8 cellular contexts compared by ENCODE assay signal in genomic region chr3:134487406-134487805, GRCh38. TPM values are rescaled to one million over a fixed set of nuclear protein-coding genes. Genes with fewer than 3 reads are reported as not detected.
A peak's percentile ranks its signal among the peaks of the same experiment; 100 is the strongest.
DNase-seq lines count a peak whose midpoint lies in the region; ATAC-seq lines count a peak whose summit lies in the region.

No MANE protein-coding gene starts in this region.

- peaks cover 0 to 21% (median 10%) of the 10 kb centered on the region in 5 donors for H3K36me3 Mint-ChIP-seq in naive thymus-derived CD4-positive, alpha-beta T cell

- CTCF ChIA-PET in naive thymus-derived CD4-positive, alpha-beta T cell (lab: Charles Lee): interaction anchor here (0.7 to 1.2 kb wide), 4 partner anchors 10 to 276 kb away, joined by 3 to 4 read pairs (median 4); no protein-coding TSS in a partner anchor

- no peaks in the 10 kb centered on the region for H3K9me3 ChIP-seq in adipocyte (ENCODE audit: control insufficient read depth, low read length)
- no peaks in the 10 kb centered on the region for H3K9me3 ChIP-seq in naive thymus-derived CD4-positive, alpha-beta T cell (ENCODE audit: control insufficient read depth in 2 of 3, low read length in 3 of 3)

- no peak for ATAC-seq in naive thymus-derived CD4-positive, alpha-beta T cell

- H3K4me1 ChIP-seq in adipocyte (ENCODE audit: control insufficient read depth, insufficient read depth, low read length): peaks cover 37% of the 10 kb centered on the region
- peaks cover 20 to 23% of the 10 kb centered on the region in 2 donors for H3K4me1 ChIP-seq in naive thymus-derived CD4-positive, alpha-beta T cell (ENCODE audit: control insufficient read depth in 2 of 2, insufficient read depth in 2 of 2, low read length in 2 of 2)

- POLR2A ChIA-PET in naive thymus-derived CD4-positive, alpha-beta T cell (lab: Charles Lee): interaction anchor here (1.6 kb wide), 1 partner anchor 237 kb away, joined by 6 read pairs; the partner anchor contains the start of gene RYK

- peaks cover 34 to 81% (median 75%) of the 10 kb centered on the region in 7 donors for H3K4me1 Mint-ChIP-seq in naive thymus-derived CD4-positive, alpha-beta T cell

- H3K27ac ChIP-seq in naive thymus-derived CD4-positive, alpha-beta T cell (ENCODE audit: low read depth, low read length): peak overlapping the region; percentile 87

- H3K4me3 ChIP-seq in adipocyte (ENCODE audit: low read length): peak overlapping the region; percentile 99
- no peak overlapping the region for H3K4me3 ChIP-seq in naive thymus-derived CD4-positive, alpha-beta T cell (ENCODE audit: low read length)

- peak overlapping the region; percentile 74 to 100 (median 96) for H3K27ac Mint-ChIP-seq in naive thymus-derived CD4-positive, alpha-beta T cell

- intact Hi-C loops in naive thymus-derived CD4-positive, alpha-beta T cell (cut with micrococcal nuclease): loop anchor here (2.0 to 10.0 kb wide), 7 partner anchors 275 to 1763 kb away; partner anchors contain the start of genes PCCB (in 1 of the 2) and PPP2R3A (in 1 of the 2)

- peak overlapping the region; percentile 100 for H3K9ac ChIP-seq in adipocyte (ENCODE audit: low read length)

- H3K27me3 Mint-ChIP-seq in naive thymus-derived CD4-positive, alpha-beta T cell: no peaks in the 10 kb centered on the region

- peak overlapping the region; percentile 68 to 100 (median 98) for H3K4me3 Mint-ChIP-seq in naive thymus-derived CD4-positive, alpha-beta T cell

- no peaks in the 10 kb centered on the region for H3K27me3 ChIP-seq in adipocyte (replicated peaks; ENCODE audit: control insufficient read depth, insufficient read depth, low read length)
- H3K27me3 ChIP-seq in naive thymus-derived CD4-positive, alpha-beta T cell (ENCODE audit: control insufficient read depth in 2 of 2, insufficient read depth in 2 of 2, low read length in 2 of 2): no peaks in the 10 kb centered on the region

- DNase-seq in DMS 273 (lab: John Stamatoyannopoulos, UW; ENCODE audit: unreplicated experiment) (peak; percentile 53), DMS 273 treated with DMSO at 0.1 percent for 48 hours (lab: John Stamatoyannopoulos, UW) (no peak), KG1 (lab: John Stamatoyannopoulos, UW) (peak; percentile 30), adipocyte (ENCODE audit: low read depth) (no peak), inferior parietal cortex (ENCODE audit: extremely low spot score) (no peak), DMS79 treated with DMSO at 0.1 percent for 48 hours (lab: John Stamatoyannopoulos, UW) (no peak), HK-2 (ENCODE audit: unreplicated experiment) (no peak)
- peak in 1 of 9 donors; percentile 5 for DNase-seq in naive thymus-derived CD4-positive, alpha-beta T cell

- peaks cover 3% of the 10 kb centered on the region for H3K36me3 ChIP-seq in adipocyte (ENCODE audit: control insufficient read depth, insufficient read depth, low read length, severe bottlenecking)
- H3K36me3 ChIP-seq in naive thymus-derived CD4-positive, alpha-beta T cell (ENCODE audit: control insufficient read depth in 2 of 3, insufficient read depth in 3 of 3, low read length in 3 of 3): peaks cover 0 to 13% (median 3%) of the 10 kb centered on the region in 3 experiments

- peaks cover 0 to 4% (median 0%) of the 10 kb centered on the region in 11 donors for H3K9me3 Mint-ChIP-seq in naive thymus-derived CD4-positive, alpha-beta T cell

RNA-seq across cellular contexts. Expression of gene CEP63, which starts 1.5 kb away (rescaled TPM):
- total RNA-seq in naive thymus-derived CD4-positive, alpha-beta T cell: 10 to 100 TPM; 21.1 to 42.3 (median 26.4) TPM
- polyA plus RNA-seq in naive thymus-derived CD4-positive, alpha-beta T cell: 10 to 100 TPM; 25.2 to 56.3 TPM

RNA-seq across cellular contexts. Expression of gene ANAPC13, which starts 1.6 kb away (rescaled TPM):
- total RNA-seq in naive thymus-derived CD4-positive, alpha-beta T cell: 10 to 100 TPM; 21.2 to 36.7 (median 25.0) TPM
- polyA plus RNA-seq in naive thymus-derived CD4-positive, alpha-beta T cell: 100 to 1,000 TPM in 1 of 2 donors, 10 to 100 TPM in 1; 98.8 to 110 TPM

Comparison
In these comparisons a context has a peak if more than half of its experiments do, and no peak if none do; other contexts are left out.
1. DNase-seq: peak in DMS 273 (single experiment) and KG1 (single experiment); none in DMS 273 treated with DMSO at 0.1 percent for 48 hours (single experiment), adipocyte (single experiment), inferior parietal cortex (single experiment), DMS79 treated with DMSO at 0.1 percent for 48 hours (single experiment) and HK-2 (single experiment).